16 cellular contexts compared by ENCODE assay signal in genomic region chr1:152348447-152348846, GRCh38. TPM values are rescaled to one million over a fixed set of nuclear protein-coding genes. Genes with fewer than 3 reads are reported as not detected.
DNase-seq lines count a peak whose midpoint lies in the region; ATAC-seq and TF ChIP-seq lines count a peak whose summit lies in the region.
"Had no signal": no experiment of that assay in that cellular context is flagged by ENCODE, and none has a peak within 500 bp of the region (broad histone marks: within the 10 kb centered on the region; RNA-seq: fewer than 3 reads in every experiment).

No MANE protein-coding gene starts in this region.

- intact Hi-C loops in mammary epithelial cell (cut with micrococcal nuclease): loop anchor here (5.0 kb wide), 1 partner anchor 44 kb away; no protein-coding TSS in a partner anchor

- H3K36me3 Mint-ChIP-seq in chondrocyte (ENCODE audit: low read depth): no peaks in the 10 kb centered on the region
- H3K36me3 Mint-ChIP-seq: activated CD4-positive, alpha-beta memory T cell treated with anti-CD3 and anti-CD28 coated beads for 36 hours; CD4-positive, CD25-positive, alpha-beta regulatory T cell had no signal

- H3K27ac Mint-ChIP-seq in chondrocyte (ENCODE audit: unreplicated experiment): no peak overlapping the region
- H3K27ac Mint-ChIP-seq: activated CD4-positive, alpha-beta memory T cell treated with anti-CD3 and anti-CD28 coated beads for 36 hours; CD4-positive, CD25-positive, alpha-beta regulatory T cell had no signal

- CTCF ChIA-PET in BJ (lab: Yijun Ruan, JAX): interaction anchor here (1.2 to 2.6 kb wide), 10 partner anchors 8 to 163 kb away, joined by 3 to 20 read pairs (median 6); partner anchors contain the start of gene FLG2
- CTCF ChIA-PET in mammary epithelial cell (lab: Charles Lee; ENCODE audit: low non-redundant PET): interaction anchor here (1.2 kb wide), 1 partner anchor 92 kb away, joined by 3 read pairs; no protein-coding TSS in a partner anchor

- ATAC-seq in GM19452 (IDR thresholded peaks at IDR 0.05; ENCODE audit: unreplicated experiment): no peak
- no peak for ATAC-seq in HG02571 (IDR thresholded peaks at IDR 0.05; ENCODE audit: unreplicated experiment)

- no peak overlapping the region for H3K9ac ChIP-seq in OCI-LY1 (ENCODE audit: low read length)
- H3K9ac ChIP-seq in mammary epithelial cell (ENCODE audit: insufficient read depth, low read length): no peak overlapping the region

- no peaks in the 10 kb centered on the region for H3F3A ChIP-seq in OCI-LY1 (ENCODE audit: insufficient read depth, low read length)

- POLR2A ChIA-PET in BJ (lab: Charles Lee): no interaction called here

- dilution Hi-C loops in mammary epithelial cell (cut with HindIII; ENCODE audit: low sequenced_read_pairs): no loop called here

- H4K20me1 ChIP-seq in OCI-LY1 (ENCODE audit: insufficient read depth, low read length): no peaks in the 10 kb centered on the region
- no peaks in the 10 kb centered on the region for H4K20me1 ChIP-seq in mammary epithelial cell (ENCODE audit: insufficient read depth, low read length)

- H3K4me3 ChIP-seq in BJ (ENCODE audit: low read depth, low read length) (no peak overlapping the region), OCI-LY1 (ENCODE audit: low read depth, low read length, poor library complexity, severe bottlenecking) (no peak overlapping the region), mammary epithelial cell (replicated peaks in 1 of 3; ENCODE audit: insufficient read depth in 1 of 3, low read depth in 2 of 3, low read length in 3 of 3) (no peak overlapping the region)
- H3K4me3 ChIP-seq: testis had no signal

- WGBS in mammary epithelial cell (ENCODE audit: low coverage, missing lambda C conversion rate): 6% methylated on average over 1 of the region's 1 CpG

- H2AFZ ChIP-seq in OCI-LY1 (ENCODE audit: low read length) (no peak overlapping the region), mammary epithelial cell (ENCODE audit: low read depth, low read length) (no peak overlapping the region)

- peaks cover 10% of the 10 kb centered on the region for H3K27me3 Mint-ChIP-seq in chondrocyte (ENCODE audit: low read depth)
- H3K27me3 Mint-ChIP-seq: activated CD4-positive, alpha-beta memory T cell treated with anti-CD3 and anti-CD28 coated beads for 36 hours had no signal

- no peaks in the 10 kb centered on the region for H3K4me1 ChIP-seq in OCI-LY1 (ENCODE audit: insufficient read depth, low read length, severe bottlenecking)
- no peaks in the 10 kb centered on the region for H3K4me1 ChIP-seq in mammary epithelial cell (ENCODE audit: insufficient read depth, low read length)
- H3K4me1 ChIP-seq: testis had no signal

- H3K27ac ChIP-seq in OCI-LY1 (ENCODE audit: low read depth, low read length, poor library complexity, severe bottlenecking): no peak overlapping the region
- no peak overlapping the region for H3K27ac ChIP-seq in mammary epithelial cell (ENCODE audit: insufficient read depth, low read depth, low read length)
- H3K27ac ChIP-seq: testis had no signal

- DNase-seq in BJ (ENCODE audit: low read depth) (no peak), mammary epithelial cell (no peak), chondrocyte (ENCODE audit: low spot score) (no peak), HCEC 1CT (no peak)
- DNase-seq: activated CD4-positive, alpha-beta memory T cell treated with anti-CD3 and anti-CD28 coated beads for 36 hours; mesendoderm; NCI-H1694 treated with DMSO at 0.1 percent for 48 hours; occipital lobe; T-helper 1 cell; testis had no signal

- no peaks in the 10 kb centered on the region for H3K79me2 ChIP-seq in OCI-LY1 (ENCODE audit: insufficient read depth, low read length)
- H3K79me2 ChIP-seq in mammary epithelial cell (ENCODE audit: insufficient read depth, low read length): no peaks in the 10 kb centered on the region

- H3K4me3 Mint-ChIP-seq in chondrocyte (ENCODE audit: unreplicated experiment): no peak overlapping the region
- H3K4me3 Mint-ChIP-seq: activated CD4-positive, alpha-beta memory T cell treated with anti-CD3 and anti-CD28 coated beads for 36 hours; CD4-positive, CD25-positive, alpha-beta regulatory T cell; central memory CD8-positive, alpha-beta T cell had no signal

- peaks cover 16% of the 10 kb centered on the region for H3K9me3 Mint-ChIP-seq in chondrocyte (ENCODE audit: low read depth)
- H3K9me3 Mint-ChIP-seq: activated CD4-positive, alpha-beta memory T cell treated with anti-CD3 and anti-CD28 coated beads for 36 hours; CD4-positive, CD25-positive, alpha-beta regulatory T cell; central memory CD8-positive, alpha-beta T cell had no signal

- peak; percentile 14; the same call in 1 of the 2 replicates for TF ChIP-seq CTCF in BJ (IDR thresholded peaks at IDR 0.05; ENCODE audit: insufficient read depth, low read depth, low read length)
- peak; percentile 29 for TF ChIP-seq CTCF in GM12873 (IDR thresholded peaks at IDR 0.05; ENCODE audit: insufficient read depth, low read depth, low read length, missing control alignments)
- peak; percentile 35; the same call in 1 of the 2 replicates for TF ChIP-seq CTCF in OCI-LY1 (IDR thresholded peaks at IDR 0.05; ENCODE audit: low read length)
- peak; percentile 48 to 59 for TF ChIP-seq CTCF in mammary epithelial cell (conservative IDR thresholded peaks at IDR 0.05 in 1 of 2, IDR thresholded peaks at IDR 0.05 in 1 of 2; ENCODE audit: extremely low read depth in 1 of 2, insufficient read depth in 1 of 2, low read depth in 1 of 2, low read length in 2 of 2)
- no peak for TF ChIP-seq CTCF in chondrocyte (IDR thresholded peaks at IDR 0.05)

- H3K9me2 ChIP-seq in OCI-LY1 (ENCODE audit: low read depth, low read length): no peaks in the 10 kb centered on the region

- H3K36me3 ChIP-seq in BJ (ENCODE audit: control insufficient read depth, insufficient read depth, low read length) (no peaks in the 10 kb centered on the region), OCI-LY1 (ENCODE audit: insufficient read depth, low read length) (no peaks in the 10 kb centered on the region), mammary epithelial cell (ENCODE audit: insufficient read depth, low read length) (no peaks in the 10 kb centered on the region)

- H3K27me3 ChIP-seq in BJ (ENCODE audit: control insufficient read depth, insufficient read depth, low read length): no peaks in the 10 kb centered on the region
- H3K27me3 ChIP-seq in OCI-LY1 (ENCODE audit: insufficient read depth, low read length): no peaks in the 10 kb centered on the region
- peaks cover 2% of the 10 kb centered on the region for H3K27me3 ChIP-seq in mammary epithelial cell (ENCODE audit: insufficient read depth, low read length)
- H3K27me3 ChIP-seq: testis had no signal

- H3K4me1 Mint-ChIP-seq in chondrocyte (ENCODE audit: low read depth): no peaks in the 10 kb centered on the region
- H3K4me1 Mint-ChIP-seq: CD4-positive, CD25-positive, alpha-beta regulatory T cell; central memory CD8-positive, alpha-beta T cell had no signal

- H3K9me3 ChIP-seq in OCI-LY1 (ENCODE audit: low read length) (no peaks in the 10 kb centered on the region), mammary epithelial cell (replicated peaks; ENCODE audit: insufficient read depth, low read length) (no peaks in the 10 kb centered on the region)
- H3K9me3 ChIP-seq: testis had no signal

- in situ Hi-C loops in mammary epithelial cell (cut with MboI; ENCODE audit: low sequenced_read_pairs in 2 of 2): loop anchor here in 1 of 2 donors (5.0 kb wide), 1 partner anchor 94 kb away; no protein-coding TSS in a partner anchor

- no TSS peak for BruUV-seq in mammary epithelial cell (replicated peaks; lab: Mats Ljungman, UMichigan)

- H3K4me2 ChIP-seq in OCI-LY1 (ENCODE audit: low read length) (no peak overlapping the region), mammary epithelial cell (ENCODE audit: insufficient read depth, low read depth, low read length) (no peak overlapping the region)

RNA-seq across cellular contexts. Expression of gene FLG2, which starts 11.4 kb away (rescaled TPM):
- not detected in 2 replicates for polyA plus RNA-seq in BJ (2011; rRNA removed)
- not detected in 2 replicates for polyA minus RNA-seq in BJ (2011; rRNA and poly(A)+ RNA removed)
- total RNA-seq in mammary epithelial cell: not detected
- polyA plus RNA-seq in mammary epithelial cell: not detected
- not detected for polyA minus RNA-seq in mammary epithelial cell
- not detected in 3 replicates for total RNA-seq in chondrocyte
- total RNA-seq: activated CD4-positive, alpha-beta memory T cell treated with anti-CD3 and anti-CD28 coated beads for 36 hours; CD4-positive, CD25-positive, alpha-beta regulatory T cell; occipital lobe had no signal
- polyA plus RNA-seq: CD4-positive, CD25-positive, alpha-beta regulatory T cell had no signal

RNA-seq across cellular contexts. Expression of gene FLG, which starts 23.4 kb away (rescaled TPM):
- not detected in 2 replicates for polyA plus RNA-seq in BJ (2011; rRNA removed)
- polyA minus RNA-seq in BJ (2011; rRNA and poly(A)+ RNA removed): under 0.01 TPM in 1 of 2 replicates, not detected in the other
- 1 to 10 TPM in 1 of 2 donors, under 1 TPM in 1; 0.38 to 1.0 TPM for total RNA-seq in mammary epithelial cell
- 0.50 TPM for polyA plus RNA-seq in mammary epithelial cell
- polyA minus RNA-seq in mammary epithelial cell: 2.8 TPM
- not detected in 3 replicates for total RNA-seq in chondrocyte
- total RNA-seq: activated CD4-positive, alpha-beta memory T cell treated with anti-CD3 and anti-CD28 coated beads for 36 hours; CD4-positive, CD25-positive, alpha-beta regulatory T cell; occipital lobe had no signal
- polyA plus RNA-seq: CD4-positive, CD25-positive, alpha-beta regulatory T cell had no signal
